ENCODE assay signal across 17 cellular contexts in genomic region chr15:68646156-68646555, GRCh38.
DNase-seq lines count a peak whose midpoint lies in the region; ATAC-seq lines count a peak whose summit lies in the region.
"Had no signal": no experiment of that assay in that cellular context is flagged by ENCODE, and none has a peak within 500 bp of the region (broad histone marks: within the 10 kb centered on the region; RNA-seq: fewer than 3 reads in every experiment).

No MANE protein-coding gene starts in this region.

- DNase-seq in Ammon's horn (ENCODE audit: low spot score), result peak; percentile 77
- peak; percentile 15 for DNase-seq in H7
- peak; percentile 60 for DNase-seq in cerebellum (ENCODE audit: low spot score)
- peak; percentile 64 for DNase-seq in occipital lobe (lab: John Stamatoyannopoulos, UW)
- DNase-seq in NK-92 treated with Interleukin-12 subunit alpha and Interleukin-12 subunit beta, amount 100 ng/mL, for 24 hours (lab: John Stamatoyannopoulos, UW), result no peak
- DNase-seq in stimulated activated CD4-positive, alpha-beta T cell treated with anti-CD3 and anti-CD28 coated beads, Interleukin-4, amount 100 ng/mL, for 4 hours, result no peak
- DNase-seq: activated CD4-positive, alpha-beta T cell treated with anti-CD3 and anti-CD28 coated beads for 48 hours; activated CD8-positive, alpha-beta memory T cell treated with anti-CD3 and anti-CD28 coated beads, Interleukin-2, amount 10 ng/mL, durations not matched to agents 7 days and 5 days; cortex of kidney; DND-41; NCI-H187 treated with DMSO at 0.1 percent for 48 hours; right cardiac atrium; stimulated activated CD4-positive, alpha-beta T cell treated with anti-CD3 and anti-CD28 coated beads, Interleukin-15, amount 100 ng/mL, for 24 hours; SW 1271 had no signal

- no peaks in the 10 kb centered on the region for H3K27me3 ChIP-seq in H7 (ENCODE audit: control insufficient read depth, insufficient read depth, low read length)
- H3K27me3 ChIP-seq: neutrophil, suprapubic skin had no signal

- H3K4me3 ChIP-seq in H7 (ENCODE audit: insufficient read depth, low read depth, low read length), result no peak overlapping the region
- H3K4me3 ChIP-seq: suprapubic skin had no signal

- ATAC-seq in HG03039 (IDR thresholded peaks at IDR 0.05; ENCODE audit: unreplicated experiment), result no peak
- ATAC-seq: activated CD8-positive, alpha-beta memory T cell treated with anti-CD3 and anti-CD28 coated beads, Interleukin-2, amount 10 ng/mL, durations not matched to agents 7 days and 5 days; right cardiac atrium had no signal

- no peaks in the 10 kb centered on the region for H3K36me3 ChIP-seq in H7 (replicated peaks; ENCODE audit: control insufficient read depth, insufficient read depth, low read length)
- H3K36me3 ChIP-seq: neutrophil, suprapubic skin had no signal

Comparison
In these comparisons a context has a peak if more than half of its experiments do, and no peak if none do; other contexts are left out.
1. DNase-seq: peak in Ammon's horn (single experiment), H7 (single experiment), cerebellum (single experiment) and occipital lobe (single experiment); none in NK-92 treated with Interleukin-12 subunit alpha and Interleukin-12 subunit beta, amount 100 ng/mL, for 24 hours (single experiment) and stimulated activated CD4-positive, alpha-beta T cell treated with anti-CD3 and anti-CD28 coated beads, Interleukin-4, amount 100 ng/mL, for 4 hours (0 of 2).